In genomic region chr15:89783111-89783860, GRCh38 we compare ENCODE assay signal across 12 cellular contexts. TPM values are rescaled to one million over a fixed set of nuclear protein-coding genes. Genes with fewer than 3 reads are reported as not detected.
A peak's percentile ranks its signal among the peaks of the same experiment; 100 is the strongest.
DNase-seq lines count a peak whose midpoint lies in the region; ATAC-seq, FAIRE-seq and TF ChIP-seq lines count a peak whose summit lies in the region.
"Had no signal": no experiment of that assay in that cellular context is flagged by ENCODE, and none has a peak within 500 bp of the region (broad histone marks: within the 10 kb centered on the region; RNA-seq: fewer than 3 reads in every experiment).

No MANE protein-coding gene starts in this region.

- POLR2A ChIA-PET in Caco-2 (lab: Charles Lee), result no interaction called here
- POLR2A ChIA-PET in H1 (lab: Charles Lee; ENCODE audit: partially characterized antibody), result interaction anchor here (1.4 to 1.5 kb wide), 2 partner anchors 14 to 24 kb away, joined by 3 to 4 read pairs; no protein-coding TSS in a partner anchor
- POLR2A ChIA-PET in CD4-positive, alpha-beta T cell (lab: Charles Lee), result no interaction called here

- H3K27ac ChIP-seq in H1 (ENCODE audit: low read depth, low read length), result no peak overlapping the region
- H3K27ac ChIP-seq in CD4-positive, alpha-beta T cell (ENCODE audit: low read depth, low read length), result no peak overlapping the region

- no peak for TF ChIP-seq RAD21 in H1 (IDR thresholded peaks at IDR 0.05 in 1 of 2, conservative IDR thresholded peaks at IDR 0.05 in 1 of 2; ENCODE audit: low read depth in 2 of 2, low read length in 2 of 2)

- H2BK15ac ChIP-seq in H1 (ENCODE audit: low read length), result no peak overlapping the region

- H3K18ac ChIP-seq in H1 (ENCODE audit: extremely low read depth, low read length), result peak overlapping the region; percentile 48

- ATAC-seq in CD4-positive, alpha-beta T cell (ENCODE audit: poor library complexity), result no peak

- no peaks in the 10 kb centered on the region for H4K20me1 ChIP-seq in H1 (replicated peaks in 1 of 2; ENCODE audit: control insufficient read depth in 1 of 2, insufficient read depth in 2 of 2, low read length in 2 of 2)

- FAIRE-seq in H1 (lab: Jason Lieb, UNC), result no peak

- H3K79me1 ChIP-seq in H1 (ENCODE audit: low read depth, low read length), result no peaks in the 10 kb centered on the region

- CTCF ChIA-PET in Caco-2 (lab: Charles Lee), result interaction anchor here (0.6 to 1.4 kb wide), 3 partner anchors 23 to 368 kb away, joined by 3 to 7 read pairs (median 3); no protein-coding TSS in a partner anchor
- CTCF ChIA-PET in H1 (lab: Charles Lee; ENCODE audit: partially characterized antibody), result interaction anchor here (0.7 to 2.8 kb wide), 13 partner anchors 7 to 105 kb away, joined by 3 to 23 read pairs (median 4); no protein-coding TSS in a partner anchor
- CTCF ChIA-PET in CD4-positive, alpha-beta T cell (lab: Charles Lee), result no interaction called here

- DNase-seq in Caco-2, result peak; percentile 37 to 82
- DNase-seq in NCI-H446 treated with DMSO at 0.1 percent for 48 hours (lab: John Stamatoyannopoulos, UW), result peak; percentile 4
- DNase-seq in H1 (ENCODE audit: low read depth in 1 of 2, low spot score in 2 of 2), result no peak
- no peak for DNase-seq in mesothelial cell of epicardium (ENCODE audit: low spot score in 2 of 2, unreplicated experiment in 2 of 2)
- DNase-seq in NCI-H1417 treated with DMSO at 0.1 percent for 48 hours (lab: John Stamatoyannopoulos, UW), result no peak
- no peak for DNase-seq in A172 (ENCODE audit: low spot score)
- no peak for DNase-seq in HPDE6-E6E7 (ENCODE audit: extremely low spot score)
- no peak for DNase-seq in CD4-positive, alpha-beta T cell
- DNase-seq: DMS53, occipital lobe had no signal

- 0 out of 2 replicates have a peak overlapping the region, but pooled peaks have one; percentile 91 for H2BK12ac ChIP-seq in H1 (ENCODE audit: low read depth, low read length)

- no peaks in the 10 kb centered on the region for H3K27me3 Mint-ChIP-seq in Caco-2 (ENCODE audit: insufficient read depth, unreplicated experiment)
- no peaks in the 10 kb centered on the region for H3K27me3 Mint-ChIP-seq in mesothelial cell of epicardium (ENCODE audit: low read depth)
- peaks cover 30% of the 10 kb centered on the region for H3K27me3 Mint-ChIP-seq in CD4-positive, alpha-beta T cell

- H3K9me3 Mint-ChIP-seq in Caco-2 (ENCODE audit: unreplicated experiment) (peaks cover 6% of the 10 kb centered on the region), mesothelial cell of epicardium (peaks cover 16% of the 10 kb centered on the region)
- peaks cover 8% of the 10 kb centered on the region for H3K9me3 Mint-ChIP-seq in CD4-positive, alpha-beta T cell

- peaks cover 7% of the 10 kb centered on the region for H3K36me3 Mint-ChIP-seq in Caco-2 (ENCODE audit: insufficient read depth, unreplicated experiment)
- H3K36me3 Mint-ChIP-seq in mesothelial cell of epicardium, result peaks cover 7% of the 10 kb centered on the region
- H3K36me3 Mint-ChIP-seq in CD4-positive, alpha-beta T cell (ENCODE audit: low read depth), result no peaks in the 10 kb centered on the region

- H3K23ac ChIP-seq in H1 (ENCODE audit: insufficient read length), result no peak overlapping the region

- H3K14ac ChIP-seq in H1 (ENCODE audit: insufficient read length), result no peak overlapping the region

- H3K27me3 ChIP-seq in Caco-2 (replicated peaks; ENCODE audit: control insufficient read depth, insufficient read depth, low read length) (no peaks in the 10 kb centered on the region), H1 (replicated peaks in 1 of 4; ENCODE audit: control insufficient read depth in 3 of 4, extremely low read depth in 1 of 4, insufficient read depth in 3 of 4, low read length in 3 of 4) (peaks cover 0 to 7% (median 1%) of the 10 kb centered on the region in 4 experiments; a peak in 3 of 7 replicates)
- H3K27me3 ChIP-seq in CD4-positive, alpha-beta T cell (ENCODE audit: control insufficient read depth, insufficient read depth, low read length), result no peaks in the 10 kb centered on the region
- H3K27me3 ChIP-seq: suprapubic skin had no signal

- BruUV-seq in Caco-2 (replicated peaks; lab: Mats Ljungman, UMichigan), result no TSS peak

- H2BK5ac ChIP-seq in H1 (ENCODE audit: low read depth, low read length), result peak overlapping the region; percentile 48; the same call in 1 of the 2 replicates

- H2BK20ac ChIP-seq in H1 (ENCODE audit: low read length), result 0 out of 2 replicates have a peak overlapping the region, but pooled peaks have one; percentile 88

- H3K4me1 ChIP-seq in Caco-2 (peaks cover 67% of the 10 kb centered on the region), H1 (replicated peaks in 1 of 4; ENCODE audit: control insufficient read depth in 3 of 4, insufficient read depth in 4 of 4, low read length in 3 of 4) (peaks cover 6 to 14% (median 10%) of the 10 kb centered on the region in 4 experiments)

- H3K4me1 Mint-ChIP-seq in Caco-2 (ENCODE audit: low read depth, unreplicated experiment) (peaks cover 27% of the 10 kb centered on the region), mesothelial cell of epicardium (peaks cover 31% of the 10 kb centered on the region)
- H3K4me1 Mint-ChIP-seq in CD4-positive, alpha-beta T cell (ENCODE audit: low read depth), result no peaks in the 10 kb centered on the region

- peak overlapping the region; percentile 89 for H2BK120ac ChIP-seq in H1 (replicated peaks; ENCODE audit: low read depth, low read length)

- no peaks in the 10 kb centered on the region for H3K79me2 ChIP-seq in H1 (ENCODE audit: control insufficient read depth in 1 of 2, insufficient read depth in 2 of 2, low read length in 2 of 2)

- H4K8ac ChIP-seq in H1 (ENCODE audit: extremely low read depth, insufficient read depth, low read length), result no peak overlapping the region

- no peaks in the 10 kb centered on the region for H3K23me2 ChIP-seq in H1 (ENCODE audit: low read depth, low read length)

- H3K36me3 ChIP-seq in Caco-2 (ENCODE audit: control insufficient read depth, insufficient read depth, low read length) (no peaks in the 10 kb centered on the region; the same call in 1 of the 2 replicates), H1 (ENCODE audit: control insufficient read depth in 2 of 4, insufficient read depth in 4 of 4, low read length in 3 of 4) (no peaks in the 10 kb centered on the region)

- peak overlapping the region; percentile 47 for H3K4me3 Mint-ChIP-seq in Caco-2 (ENCODE audit: unreplicated experiment)
- no peak overlapping the region for H3K4me3 Mint-ChIP-seq in mesothelial cell of epicardium
- no peak overlapping the region for H3K4me3 Mint-ChIP-seq in CD4-positive, alpha-beta T cell

- no peak for TF ChIP-seq POLR2A in H1 (IDR thresholded peaks at IDR 0.05; ENCODE audit: control extremely low read depth in 1 of 2, low read depth in 2 of 2, low read length in 2 of 2)

- H2AK5ac ChIP-seq in H1 (ENCODE audit: low read depth, low read length), result no peak overlapping the region

- intact Hi-C loops in Caco-2 (cut with micrococcal nuclease; ENCODE audit: unreplicated experiment), result no loop called here
- intact Hi-C loops in CD4-positive, alpha-beta T cell (cut with DNase I, micrococcal nuclease), result no loop called here

- H3K56ac ChIP-seq in H1 (replicated peaks; ENCODE audit: insufficient read length, low read depth, low read length), result no peak overlapping the region

- H3K27ac Mint-ChIP-seq in Caco-2 (ENCODE audit: unreplicated experiment) (peak overlapping the region; percentile 68), mesothelial cell of epicardium (peak overlapping the region; percentile 80)
- no peak overlapping the region for H3K27ac Mint-ChIP-seq in CD4-positive, alpha-beta T cell

- no peak for TF ChIP-seq EP300 in H1 (IDR thresholded peaks at IDR 0.05; ENCODE audit: borderline replicate concordance in 1 of 2, low read depth in 2 of 2, low read length in 2 of 2)

- no peak overlapping the region for H2AFZ ChIP-seq in H1 (ENCODE audit: low read length)

- peak overlapping the region; percentile 63 for H4K91ac ChIP-seq in H1 (replicated peaks; ENCODE audit: insufficient read length, low read length)

- no peak overlapping the region; a peak in 1 of 4 replicates for H3K4me2 ChIP-seq in H1 (ENCODE audit: insufficient read depth in 1 of 2, low read depth in 2 of 2, low read length in 2 of 2)

- no peak for TF ChIP-seq CTCF in Caco-2 (IDR thresholded peaks at IDR 0.05; ENCODE audit: insufficient read depth in 1 of 2, low read depth in 1 of 2, low read length in 1 of 2, severe bottlenecking in 1 of 2, unreplicated experiment in 1 of 2)
- no peak for TF ChIP-seq CTCF in H1 (IDR thresholded peaks at IDR 0.05; ENCODE audit: control extremely low read depth in 1 of 3, insufficient read depth in 1 of 3, low read depth in 1 of 3, low read length in 3 of 3)
- no peak for TF ChIP-seq CTCF in mesothelial cell of epicardium (IDR thresholded peaks at IDR 0.05; ENCODE audit: unreplicated experiment)
- TF ChIP-seq CTCF in CD4-positive, alpha-beta T cell (IDR thresholded peaks at IDR 0.05), result no peak

- H3K4me3 ChIP-seq in Caco-2 (ENCODE audit: low read depth, low read length) (no peak overlapping the region), H1 (ENCODE audit: extremely low read depth in 1 of 4, insufficient read depth in 2 of 4, low read depth in 3 of 4, low read length in 4 of 4) (no peak overlapping the region)
- H3K4me3 ChIP-seq: suprapubic skin had no signal

- H3K9ac ChIP-seq in H1 (replicated peaks in 1 of 4; ENCODE audit: extremely low read depth in 1 of 4, low read depth in 3 of 4, low read length in 3 of 4), result no peak overlapping the region

- H4K5ac ChIP-seq in H1 (ENCODE audit: insufficient read length, low read depth, low read length), result no peak overlapping the region

- 77% methylated on average over 14 of the region's 14 CpGs; no CpG with 5 or more reads in 1 of the 2 experiments for WGBS in H1 (ENCODE audit: extremely low coverage in 1 of 2, insufficient coverage in 1 of 2, insufficient read length in 1 of 2, insufficient replicate concordance in 2 of 2, low coverage in 1 of 2, low lambda C conversion rate in 2 of 2, missing lambda C conversion rate in 1 of 2), 2 experiments

- no peak overlapping the region for H3K4ac ChIP-seq in H1 (replicated peaks; ENCODE audit: insufficient read length, low read depth, low read length)

- peaks cover 7% of the 10 kb centered on the region; the same call in 1 of the 2 replicates for H3K9me3 ChIP-seq in Caco-2
- peaks cover 0 to 3% of the 10 kb centered on the region in 2 experiments; a peak in 2 of 4 replicates for H3K9me3 ChIP-seq in H1 (ENCODE audit: insufficient read depth in 2 of 2, low read depth in 1 of 2, low read length in 1 of 2)
- peaks cover 11% of the 10 kb centered on the region for H3K9me3 ChIP-seq in CD4-positive, alpha-beta T cell (ENCODE audit: control insufficient read depth, low read length)
- H3K9me3 ChIP-seq: suprapubic skin had no signal

RNA-seq across cellular contexts. Expression of gene MESP2, which starts 7.2 kb away (rescaled TPM):
- 0.32 and 0.70 TPM in 2 replicates for total RNA-seq in Caco-2 (2022)
- total RNA-seq in H1 (2021; fragmentation: NEBNext Ultra II Directional; extraction: Animal tissue kit (Norgen Biotek cat#: 25700)), result 0.35 and 0.38 TPM in 2 replicates
- 0.80 and 1.6 TPM in 2 replicates for polyA plus RNA-seq in H1 (2011; rRNA removed)
- polyA plus RNA-seq in H1 (2011; cell fraction: cytosol; rRNA removed), result 0.57 TPM
- polyA plus RNA-seq in H1 (2011; cell fraction: nucleus; rRNA removed), result 0.61 TPM
- 0.25 to 0.88 TPM (median 0.68 TPM) in 3 of 4 replicates, not detected in the other for polyA plus RNA-seq in H1 (2012, experiment 1 of 2)
- 0.43 TPM for polyA plus RNA-seq in H1 (2012, experiment 2 of 2)
- 0.28 TPM for polyA plus RNA-seq in H1 (2013, experiment 1 of 2)
- 0.40 TPM for polyA plus RNA-seq in H1 (2013, experiment 2 of 2)
- polyA minus RNA-seq in H1 (2011; rRNA and poly(A)+ RNA removed), result not detected in 2 replicates
- polyA minus RNA-seq in H1 (2011; cell fraction: cytosol; rRNA and poly(A)+ RNA removed), result not detected
- 0.60 TPM for polyA minus RNA-seq in H1 (2011; cell fraction: nucleus; rRNA and poly(A)+ RNA removed)
- total RNA-seq in mesothelial cell of epicardium, result 0.29 TPM in 1 of 3 replicates, not detected in the others
- not detected in 2 replicates for total RNA-seq in A172 (2014; rRNA removed; shearing (Covaris generic))
- not detected for total RNA-seq in CD4-positive, alpha-beta T cell
- total RNA-seq: dermis microvascular lymphatic vessel endothelial cell, occipital lobe had no signal

RNA-seq across cellular contexts. Expression of gene ANPEP, which starts 31.4 kb away (rescaled TPM):
- total RNA-seq in Caco-2 (2022) (1.9 and 3.8 TPM in 2 replicates), mesothelial cell of epicardium (12.5 to 16.3 TPM (median 15.8 TPM) in 3 replicates)
- 1.6 and 2.2 TPM in 2 replicates for total RNA-seq in H1 (2021; fragmentation: NEBNext Ultra II Directional; extraction: Animal tissue kit (Norgen Biotek cat#: 25700))
- polyA plus RNA-seq in H1 (2011; rRNA removed), result 2.0 and 3.3 TPM in 2 replicates
- polyA plus RNA-seq in H1 (2011; cell fraction: cytosol; rRNA removed), result 2.2 TPM
- polyA plus RNA-seq in H1 (2011; cell fraction: nucleus; rRNA removed), result 5.8 TPM
- 1.6 to 3.7 TPM (median 2.2 TPM) in 4 replicates for polyA plus RNA-seq in H1 (2012, experiment 1 of 2)
- polyA plus RNA-seq in H1 (2012, experiment 2 of 2), result 1.4 TPM
- 5.2 TPM for polyA plus RNA-seq in H1 (2013, experiment 1 of 2)
- 3.8 TPM for polyA plus RNA-seq in H1 (2013, experiment 2 of 2)
- polyA minus RNA-seq in H1 (2011; rRNA and poly(A)+ RNA removed), result 1.6 and 2.5 TPM in 2 replicates
- 1.5 TPM for polyA minus RNA-seq in H1 (2011; cell fraction: cytosol; rRNA and poly(A)+ RNA removed)
- polyA minus RNA-seq in H1 (2011; cell fraction: nucleus; rRNA and poly(A)+ RNA removed), result 1.9 TPM
- total RNA-seq in A172 (2014; rRNA removed; shearing (Covaris generic)), result 1.7 and 3.6 TPM in 2 replicates
- total RNA-seq in CD4-positive, alpha-beta T cell, result 1 to 10 TPM; 1.9 to 2.7 TPM

RNA-seq across cellular contexts. Expression of gene MESP1, which starts 32.2 kb away (rescaled TPM):
- total RNA-seq in Caco-2 (2022), result 1.00 and 2.2 TPM in 2 replicates
- total RNA-seq in H1 (2021; fragmentation: NEBNext Ultra II Directional; extraction: Animal tissue kit (Norgen Biotek cat#: 25700)), result 0.15 TPM in 1 of 2 replicates, not detected in the other
- polyA plus RNA-seq in H1 (2011; rRNA removed), result 0.23 and 0.28 TPM in 2 replicates
- 0.18 TPM for polyA plus RNA-seq in H1 (2011; cell fraction: cytosol; rRNA removed)
- 0.34 TPM for polyA plus RNA-seq in H1 (2011; cell fraction: nucleus; rRNA removed)
- 0.17 to 0.40 TPM (median 0.33 TPM) in 3 of 4 replicates, not detected in the other for polyA plus RNA-seq in H1 (2012, experiment 1 of 2)
- 0.08 TPM for polyA plus RNA-seq in H1 (2012, experiment 2 of 2)
- 0.04 TPM for polyA plus RNA-seq in H1 (2013, experiment 1 of 2)
- polyA plus RNA-seq in H1 (2013, experiment 2 of 2), result 0.06 TPM
- not detected in 2 replicates for polyA minus RNA-seq in H1 (2011; rRNA and poly(A)+ RNA removed)
- polyA minus RNA-seq in H1 (2011; cell fraction: cytosol; rRNA and poly(A)+ RNA removed), result 1.4 TPM
- 0.70 TPM for polyA minus RNA-seq in H1 (2011; cell fraction: nucleus; rRNA and poly(A)+ RNA removed)
- total RNA-seq in mesothelial cell of epicardium, result 0.18 to 0.89 TPM in 2 of 3 replicates, not detected in the other
- total RNA-seq in A172 (2014; rRNA removed; shearing (Covaris generic)), result 0.89 and 1.5 TPM in 2 replicates
- total RNA-seq in CD4-positive, alpha-beta T cell, result under 1 TPM in 1 of 2 experiments, not detected in 1; 0.22 TPM

Comparison
In these comparisons a context has a peak if more than half of its experiments do, and no peak if none do; other contexts are left out.
1. DNase-seq: peak in Caco-2 (2 of 2) and NCI-H446 treated with DMSO at 0.1 percent for 48 hours (single experiment); none in H1 (0 of 2), mesothelial cell of epicardium (0 of 2), NCI-H1417 treated with DMSO at 0.1 percent for 48 hours (single experiment), A172 (single experiment), HPDE6-E6E7 (single experiment) and CD4-positive, alpha-beta T cell (0 of 10).